ENCODE assay signal across 22 cellular contexts in genomic region chr11:22275600-22275999, GRCh38.
"Had no signal": no experiment of that assay in that cellular context is flagged by ENCODE, and none has a peak within 500 bp of the region (broad histone marks: within the 10 kb centered on the region; RNA-seq: fewer than 3 reads in every experiment).

No MANE protein-coding gene starts in this region.

- H3K27ac ChIP-seq: dorsolateral prefrontal cortex, gastrocnemius medialis, heart right ventricle, neural progenitor cell, ovary, right lobe of liver, suprapubic skin, thyroid gland had no signal

- FAIRE-seq: urothelium cell line had no signal

- H3K36me3 ChIP-seq: neural progenitor cell, ovary, suprapubic skin, thyroid gland had no signal

- H3K4me2 ChIP-seq: neural progenitor cell had no signal

- H3K9ac ChIP-seq: neural progenitor cell had no signal

- H3K9me3 ChIP-seq: gastrocnemius medialis, heart right ventricle, ovary, right lobe of liver, suprapubic skin, thyroid gland had no signal

- H3K27me3 ChIP-seq: dorsolateral prefrontal cortex, gastrocnemius medialis, heart right ventricle, neural progenitor cell, ovary, right lobe of liver, suprapubic skin, thyroid gland had no signal

- DNase-seq: cortex of kidney; dorsolateral prefrontal cortex; effector CD8-positive, alpha-beta T cell; gastrocnemius medialis; heart right ventricle; hypothalamus; kidney glomerular epithelial cell; mammary epithelial cell; natural killer cell; nucleus accumbens; ovary; right lobe of liver; stimulated activated CD4-positive, alpha-beta T cell treated with anti-CD3 and anti-CD28 coated beads, Interleukin-4, amount 100 ng/mL, for 1 hour; stimulated activated CD8-positive, alpha-beta memory T cell treated with anti-CD3 and anti-CD28 coated beads, Interleukin-4, amount 100 ng/mL, for 48 hours; stimulated activated naive CD8-positive, alpha-beta T cell treated with anti-CD3 and anti-CD28 coated beads, Interleukin-15, Interleukin-2, amounts not matched to agents 100 U/mL and 50 U/mL, for 24 hours; thyroid gland had no signal

- ATAC-seq: esophagus mucosa; gastrocnemius medialis; heart right ventricle; left lobe of liver; natural killer cell; right lobe of liver; stimulated activated effector memory CD8-positive, alpha-beta T cell treated with anti-CD3 and anti-CD28 coated beads, Interleukin-12 subunit alpha, Interleukin-12 subunit beta, amount 100 ng/mL, for 72 hours; stimulated activated naive CD8-positive, alpha-beta T cell treated with anti-CD3 and anti-CD28 coated beads, Interleukin-15, Interleukin-2, amounts not matched to agents 100 U/mL and 50 U/mL, for 24 hours had no signal

- H2AFZ ChIP-seq: neural progenitor cell had no signal

- H3K4me3 ChIP-seq: dorsolateral prefrontal cortex, gastrocnemius medialis, heart right ventricle, neural progenitor cell, ovary, right lobe of liver, suprapubic skin, thyroid gland had no signal

- H3K4me1 ChIP-seq: gastrocnemius medialis, neural progenitor cell, suprapubic skin, thyroid gland had no signal
